ENCODE assay signal across 11 cellular contexts in genomic region chr4:105859233-105859632, GRCh38. TPM values are rescaled to one million over a fixed set of nuclear protein-coding genes. Genes with fewer than 3 reads are reported as not detected.
DNase-seq lines count a peak whose midpoint lies in the region; ATAC-seq and TF ChIP-seq lines count a peak whose summit lies in the region.
"Had no signal": no experiment of that assay in that cellular context is flagged by ENCODE, and none has a peak within 500 bp of the region (broad histone marks: within the 10 kb centered on the region; RNA-seq: fewer than 3 reads in every experiment).

No MANE protein-coding gene starts in this region.

- CTCF ChIA-PET in HCT116 (lab: Charles Lee) = no interaction called here

- no peak for TF ChIP-seq POLR2A in HCT116 (IDR thresholded peaks at IDR 0.05; ENCODE audit: borderline replicate concordance, extremely low read depth, insufficient read depth, insufficient read length)

- no TSS peak for BruUV-seq in HCT116 (replicated peaks; lab: Mats Ljungman, UMichigan)

- H3K27me3 ChIP-seq in HCT116 (ENCODE audit: insufficient read depth, low read length) = no peaks in the 10 kb centered on the region

- no peaks in the 10 kb centered on the region for H3K79me2 ChIP-seq in HCT116 (ENCODE audit: insufficient read depth, low read length)

- DNase-seq in AG09309 (ENCODE audit: low read depth) = peak; percentile 33
- DNase-seq in HCT116 (ENCODE audit: low read depth, low spot score) = peak; percentile 26
- DNase-seq in amniotic stem cell (lab: John Stamatoyannopoulos, UW) = peak; percentile 48
- DNase-seq in hepatic stellate cell (ENCODE audit: low spot score) = peak; percentile 43
- no peak for DNase-seq in CD1c-positive myeloid dendritic cell (ENCODE audit: extremely low spot score)
- no peak for DNase-seq in NCI-H2196 treated with DMSO at 0.1 percent for 48 hours (lab: John Stamatoyannopoulos, UW; ENCODE audit: unreplicated experiment)
- DNase-seq in C1 segment of cervical spinal cord (lab: John Stamatoyannopoulos, UW) = no peak
- DNase-seq in NOMO-1 treated with DMSO at 0.1 percent for 48 hours (lab: John Stamatoyannopoulos, UW; ENCODE audit: unreplicated experiment) = no peak
- DNase-seq: activated T-cell treated with anti-CD3 and anti-CD28 coated beads, Interleukin-2, amount 50 U/mL, for 72 hours; COR-L47; NCI-H774 had no signal

- ATAC-seq in HCT116 = peak; percentile 32; the same call in 1 of the 2 replicates
- ATAC-seq: activated T-cell treated with anti-CD3 and anti-CD28 coated beads, Interleukin-2, amount 50 U/mL, for 72 hours had no signal

- TF ChIP-seq CTCF in AG09309 (IDR thresholded peaks at IDR 0.05; ENCODE audit: control insufficient read depth, insufficient read depth, low read depth, low read length, missing control alignments) (no peak), HCT116 (IDR thresholded peaks at IDR 0.05 in 2 of 3, conservative IDR thresholded peaks at IDR 0.05 in 1 of 3; ENCODE audit: borderline replicate concordance in 1 of 3, insufficient read depth in 1 of 3, low read depth in 2 of 3, low read length in 2 of 3) (no peak)

- intact Hi-C loops in HCT116 (cut with micrococcal nuclease) = no loop called here

- H3K27ac ChIP-seq in HCT116 (ENCODE audit: low read depth, low read length) = no peak overlapping the region

- POLR2A ChIA-PET in HCT116 (lab: Charles Lee) = no interaction called here

- peaks cover 0 to 13% of the 10 kb centered on the region in 2 experiments; a peak in 3 of 4 replicates for H3K4me1 ChIP-seq in HCT116 (ENCODE audit: control insufficient read depth in 1 of 2, insufficient read depth in 2 of 2, low read length in 2 of 2)

- H4K20me1 ChIP-seq in HCT116 (ENCODE audit: insufficient read depth) = no peaks in the 10 kb centered on the region

- H2AFZ ChIP-seq in HCT116 (ENCODE audit: low read depth, low read length, poor library complexity, severe bottlenecking) = no peak overlapping the region

- no peak overlapping the region for H3K9ac ChIP-seq in HCT116 (ENCODE audit: low read length)

- no peaks in the 10 kb centered on the region for H3K9me3 ChIP-seq in HCT116 (ENCODE audit: control insufficient read depth in 1 of 2, insufficient read depth in 1 of 2, low read depth in 1 of 2, low read length in 2 of 2)

- TF ChIP-seq RAD21 in HCT116 (IDR thresholded peaks at IDR 0.05; ENCODE audit: low read depth) = no peak

- no peaks in the 10 kb centered on the region for H3K36me3 ChIP-seq in HCT116 (ENCODE audit: control insufficient read depth in 1 of 2, insufficient read depth in 2 of 2, low read length in 2 of 2)

- no peaks in the 10 kb centered on the region for H3K9me2 ChIP-seq in HCT116 (ENCODE audit: insufficient read depth)

- H3K4me3 ChIP-seq in AG09309 (ENCODE audit: control insufficient read depth, low read depth, low read length) (no peak overlapping the region), HCT116 (replicated peaks in 1 of 2; ENCODE audit: low read depth in 1 of 2, low read length in 2 of 2) (no peak overlapping the region)

- RAD21 ChIA-PET in HCT116 (lab: Charles Lee; ENCODE audit: low non-redundant PET in 1 of 2, low total read pairs in 2 of 2, uncharacterized antibody in 2 of 2, unreplicated experiment in 2 of 2) = no interaction called here

- H3K4me2 ChIP-seq in HCT116 (ENCODE audit: low read length) = peak overlapping the region; percentile 50

TF ChIP-seq in HCT116, 20 proteins besides CTCF, POLR2A, EP300 and RAD21:
- TF ChIP-seq REST (IDR thresholded peaks at IDR 0.05; ENCODE audit: low read depth) (no peak), ZBTB33 (IDR thresholded peaks at IDR 0.05; ENCODE audit: extremely low read depth, insufficient replicate concordance, low read length) (no peak), ELF1 (IDR thresholded peaks at IDR 0.05; ENCODE audit: borderline replicate concordance, low read depth) (no peak), FOSL1 (IDR thresholded peaks at IDR 0.05; ENCODE audit: low read depth) (peak; percentile 77), CBX3 (IDR thresholded peaks at IDR 0.05; ENCODE audit: low read depth) (no peak), CEBPB (IDR thresholded peaks at IDR 0.05; ENCODE audit: low read depth) (peak; percentile 39; the same call in 1 of the 2 replicates), SP1 (IDR thresholded peaks at IDR 0.05; ENCODE audit: low read depth) (peak; percentile 35; the same call in 1 of the 2 replicates), ZNF274 (IDR thresholded peaks at IDR 0.05; ENCODE audit: low read depth, low read length) (no peak), EZH2 (IDR thresholded peaks at IDR 0.05) (no peak), JUND (IDR thresholded peaks at IDR 0.05) (peak; percentile 63)

RNA-seq across cellular contexts. Expression of gene NPNT, which starts 36.0 kb away (rescaled TPM):
- total RNA-seq in HCT116 (2021; ENCODE audit: unreplicated experiment) = 15.8 TPM
- 15.2 and 17.0 TPM in 2 replicates for polyA plus RNA-seq in HCT116 (2012)

Comparison
In these comparisons a context has a peak if more than half of its experiments do, and no peak if none do; other contexts are left out.
1. DNase-seq: peak in AG09309 (single experiment), HCT116 (single experiment), amniotic stem cell (single experiment) and hepatic stellate cell (single experiment); none in CD1c-positive myeloid dendritic cell (single experiment), NCI-H2196 treated with DMSO at 0.1 percent for 48 hours (single experiment), C1 segment of cervical spinal cord (0 of 14) and NOMO-1 treated with DMSO at 0.1 percent for 48 hours (single experiment).